ENCODE assay signal across 12 cellular contexts in genomic region chr15:44295909-44296420, GRCh38. TPM values are rescaled to one million over a fixed set of nuclear protein-coding genes. Genes with fewer than 3 reads are reported as not detected.
DNase-seq lines count a peak whose midpoint lies in the region; ATAC-seq and TF ChIP-seq lines count a peak whose summit lies in the region.
"Had no signal": no experiment of that assay in that cellular context is flagged by ENCODE, and none has a peak within 500 bp of the region (broad histone marks: within the 10 kb centered on the region; RNA-seq: fewer than 3 reads in every experiment).

No MANE protein-coding gene starts in this region.

- H3F3A ChIP-seq in GM23338 (replicated peaks; ENCODE audit: low read depth) = no peaks in the 10 kb centered on the region

- H3K9me3 Mint-ChIP-seq in GM23338 (no peaks in the 10 kb centered on the region), T-cell (no peaks in the 10 kb centered on the region)
- H3K9me3 Mint-ChIP-seq: activated naive CD4-positive, alpha-beta T cell treated with anti-CD3 and anti-CD28 coated beads for 36 hours had no signal

- no peaks in the 10 kb centered on the region for H3K9me2 ChIP-seq in GM23338 (ENCODE audit: insufficient read depth)
- H3K9me2 ChIP-seq in hepatocyte (replicated peaks; ENCODE audit: insufficient read depth) = no peaks in the 10 kb centered on the region

- no peak for ATAC-seq in GM23338
- ATAC-seq in T-cell (replicated peaks in 1 of 4) = no peak
- no peak for ATAC-seq in HG03175 (IDR thresholded peaks at IDR 0.05; ENCODE audit: unreplicated experiment)

- WGBS in hepatocyte (ENCODE audit: low lambda C conversion rate, missing lambda C conversion rate) = 91% methylated on average over 2 of the region's 2 CpGs
- 38% methylated on average over 2 of the region's 2 CpGs for WGBS in prostate gland

- H3K4me3 ChIP-seq in GM23338 = no peak overlapping the region
- H3K4me3 ChIP-seq in hepatocyte = no peak overlapping the region
- no peak overlapping the region for H3K4me3 ChIP-seq in prostate gland

- H3K27ac ChIP-seq in GM23338 (ENCODE audit: low read depth) (peak overlapping the region; percentile 41; the same call in 1 of the 2 replicates), hepatocyte (peak overlapping the region; percentile 72), prostate gland (peak overlapping the region; percentile 9 to 28)

- intact Hi-C loops in prostate gland (cut with DNase I) = no loop called here

- H3K36me3 Mint-ChIP-seq in GM23338 (ENCODE audit: low read depth) = peaks cover 6% of the 10 kb centered on the region; the same call in 2 of the 3 replicates
- peaks cover 26% of the 10 kb centered on the region for H3K36me3 Mint-ChIP-seq in T-cell

- TF ChIP-seq CTCF in GM23338 (conservative IDR thresholded peaks at IDR 0.05; ENCODE audit: low read depth in 2 of 2) (no peak), hepatocyte (IDR thresholded peaks at IDR 0.05; ENCODE audit: poor library complexity) (no peak), prostate gland (IDR thresholded peaks at IDR 0.05) (no peak)

- H3K79me2 ChIP-seq in GM23338 (replicated peaks; ENCODE audit: insufficient read depth) (peaks cover 62% of the 10 kb centered on the region), hepatocyte (peaks cover 88% of the 10 kb centered on the region)

- H3K4me1 Mint-ChIP-seq in GM23338 (peaks cover 14% of the 10 kb centered on the region), T-cell (peaks cover 55 to 64% (median 58%) of the 10 kb centered on the region in 3 donors)

- no peak for TF ChIP-seq POLR2A in prostate gland (IDR thresholded peaks at IDR 0.05)

- H3K27me3 Mint-ChIP-seq in GM23338 (ENCODE audit: insufficient read depth, low read depth, poor library complexity) (no peaks in the 10 kb centered on the region), T-cell (no peaks in the 10 kb centered on the region)

- H3K27ac Mint-ChIP-seq in GM23338 = peak overlapping the region; percentile 88
- H3K27ac Mint-ChIP-seq in T-cell = peak overlapping the region; percentile 19 to 78

- H3K36me3 ChIP-seq in GM23338 (ENCODE audit: insufficient read depth) = no peaks in the 10 kb centered on the region
- H3K36me3 ChIP-seq in hepatocyte (replicated peaks; ENCODE audit: insufficient read depth, low read depth) = no peaks in the 10 kb centered on the region
- H3K36me3 ChIP-seq in prostate gland = no peaks in the 10 kb centered on the region

- CTCF ChIA-PET in T-cell (lab: Charles Lee) = no interaction called here

- peak overlapping the region; percentile 42; the same call in 1 of the 2 replicates for H3K4me2 ChIP-seq in GM23338
- no peak overlapping the region for H3K4me2 ChIP-seq in hepatocyte

- H2AFZ ChIP-seq in GM23338 (no peak overlapping the region), hepatocyte (no peak overlapping the region)

- no peaks in the 10 kb centered on the region for H3K9me3 ChIP-seq in hepatocyte (ENCODE audit: low read depth)
- H3K9me3 ChIP-seq in prostate gland = no peaks in the 10 kb centered on the region

- peaks cover 6% of the 10 kb centered on the region; the same call in 1 of the 2 replicates for H4K20me1 ChIP-seq in GM23338 (replicated peaks; ENCODE audit: insufficient read depth)
- H4K20me1 ChIP-seq in hepatocyte (ENCODE audit: insufficient read depth, poor library complexity, severe bottlenecking) = no peaks in the 10 kb centered on the region

- H3K4me1 ChIP-seq in GM23338 (ENCODE audit: insufficient read depth) (peaks cover 11% of the 10 kb centered on the region), hepatocyte (ENCODE audit: insufficient read depth) (peaks cover 19% of the 10 kb centered on the region), prostate gland (replicated peaks) (peaks cover 4% of the 10 kb centered on the region)

- POLR2A ChIA-PET in T-cell (lab: Charles Lee) = interaction anchor here (0.5 to 1.2 kb wide), 4 partner anchors 8 to 994 kb away, joined by 3 to 8 read pairs (median 4); no protein-coding TSS in a partner anchor

- H3K4me3 Mint-ChIP-seq in GM23338 = no peak overlapping the region
- H3K4me3 Mint-ChIP-seq in T-cell = no peak overlapping the region
- H3K4me3 Mint-ChIP-seq: activated naive CD4-positive, alpha-beta T cell treated with anti-CD3 and anti-CD28 coated beads for 36 hours had no signal

- H3K27me3 ChIP-seq in GM23338 (ENCODE audit: insufficient read depth) (no peaks in the 10 kb centered on the region), hepatocyte (no peaks in the 10 kb centered on the region), prostate gland (replicated peaks; ENCODE audit: insufficient read depth) (no peaks in the 10 kb centered on the region)

- DNase-seq in GM23338 (ENCODE audit: low spot score) (no peak), T-cell (no peak), hepatocyte (ENCODE audit: low spot score) (no peak), prostate gland (ENCODE audit: low spot score) (no peak), DMS79 treated with DMSO at 0.1 percent for 48 hours (lab: John Stamatoyannopoulos, UW) (no peak), midbrain (lab: John Stamatoyannopoulos, UW) (no peak), NCI-H1417 treated with DMSO at 0.1 percent for 48 hours (lab: John Stamatoyannopoulos, UW) (no peak)
- DNase-seq: activated naive CD4-positive, alpha-beta T cell treated with anti-CD3 and anti-CD28 coated beads for 36 hours; cerebellar nuclear complex; NCI-H1092 treated with DMSO at 0.1 percent for 48 hours; T-helper 9 cell had no signal

TF ChIP-seq in GM23338, 12 proteins besides CTCF, POLR2A, EP300 and RAD21:
- TF ChIP-seq NANOG (IDR thresholded peaks at IDR 0.05; ENCODE audit: borderline replicate concordance) (no peak), STAT1 (IDR thresholded peaks at IDR 0.05; ENCODE audit: unreplicated experiment) (no peak), REST (IDR thresholded peaks at IDR 0.05; ENCODE audit: unreplicated experiment) (no peak), ZNF331 (CRISPR knock-in tag; IDR thresholded peaks at IDR 0.05; ENCODE audit: low read depth) (no peak)

RNA-seq across cellular contexts. Expression of gene GOLM2, which starts 7.4 kb away (rescaled TPM):
- 50.4 and 53.4 TPM in 2 replicates for total RNA-seq in GM23338 (2014; rRNA removed; shearing (Covaris generic))
- polyA plus RNA-seq in GM23338 (2016; fragmentation: Nextera tagmentation; extraction: Ambion mirVana) (20.5 and 22.5 TPM in 2 replicates), hepatocyte (58.6 and 75.7 TPM in 2 replicates)
- total RNA-seq in T-cell (10 to 100 TPM; 44.2 to 58.3 (median 47.5) TPM), hepatocyte (115 and 128 TPM in 2 replicates), prostate gland (100 to 1,000 TPM; 159 to 179 TPM)

Comparison
In these comparisons a context has a peak if more than half of its experiments do, and no peak if none do; other contexts are left out.
1. H3K27ac ChIP-seq: peak in every context shown above with its lines; median percentile 72 in hepatocyte; 41 in GM23338; 18 in prostate gland.